Comparison of ENCODE assay signal across 10 cellular contexts in the genomic region with DNA sequence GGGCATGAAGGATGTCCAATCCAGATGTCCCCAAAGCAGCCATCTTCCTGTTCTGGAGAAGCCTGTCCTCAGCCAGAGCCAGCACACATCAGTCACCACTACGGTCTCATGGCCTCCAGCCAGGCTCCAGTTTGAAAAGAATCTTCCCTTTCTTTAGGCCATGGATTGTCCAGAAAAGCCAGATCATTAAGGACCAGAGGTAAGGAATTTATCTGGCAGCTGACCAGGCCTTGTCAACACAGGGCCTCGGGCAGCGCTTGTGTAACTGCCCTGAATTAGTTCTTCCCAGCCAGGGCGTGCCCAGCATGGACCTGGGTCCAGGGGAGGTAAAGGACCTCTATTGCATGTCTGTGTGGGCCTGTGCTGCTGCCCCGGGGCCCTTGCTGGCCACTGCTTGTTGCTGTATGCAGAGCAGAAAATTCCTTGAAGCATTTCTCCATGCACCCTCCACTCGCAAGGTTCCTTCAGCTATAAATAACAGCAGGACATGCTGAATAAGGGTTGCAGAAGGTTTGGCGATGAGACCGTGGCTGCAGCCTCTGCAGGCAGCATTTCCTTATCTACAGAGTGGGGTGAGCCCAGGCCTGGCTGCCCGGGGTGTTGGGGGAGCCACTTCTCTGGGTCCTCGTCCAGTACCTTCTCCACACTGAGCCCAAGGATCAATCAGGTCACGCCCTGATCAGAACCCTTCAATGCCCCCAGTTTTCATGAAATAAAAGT. TPM values are rescaled to one million over a fixed set of nuclear protein-coding genes. Genes with fewer than 3 reads are reported as not detected.
DNase-seq lines count a peak whose midpoint lies in the region; ATAC-seq and TF ChIP-seq lines count a peak whose summit lies in the region.
"Had no signal": no experiment of that assay in that cellular context is flagged by ENCODE, and none has a peak within 500 bp of the region (broad histone marks: within the 10 kb centered on the region; RNA-seq: fewer than 3 reads in every experiment).

No MANE protein-coding gene starts in this region.

- DNase-seq in BE2C (peak; percentile 25), Peyer's patch (peak in 2 of 3 donors; percentile 79 to 84), fibroblast of pulmonary artery (ENCODE audit: low read depth) (peak; percentile 81), nephron progenitor cell (no peak), SW480 (ENCODE audit: low spot score) (no peak)
- DNase-seq: DMS79 treated with DMSO at 0.1 percent for 48 hours had no signal

- peaks cover 14% of the 10 kb centered on the region for H3K4me1 Mint-ChIP-seq in nephron progenitor cell

- H3K4me1 ChIP-seq in BE2C (no peaks in the 10 kb centered on the region; the same call in 1 of the 2 replicates), Peyer's patch (peaks cover 0 to 27% (median 0%) of the 10 kb centered on the region in 4 donors)

- no peak for ATAC-seq in HG03342 (IDR thresholded peaks at IDR 0.05; ENCODE audit: unreplicated experiment)
- ATAC-seq in HG03196 (IDR thresholded peaks at IDR 0.05; ENCODE audit: unreplicated experiment) = no peak
- ATAC-seq in GM21825 (IDR thresholded peaks at IDR 0.05; ENCODE audit: unreplicated experiment) = no peak

- H3K4me3 Mint-ChIP-seq in nephron progenitor cell = no peak overlapping the region

- TF ChIP-seq CTCF in BE2C (IDR thresholded peaks at IDR 0.05; ENCODE audit: low read depth, low read length) (no peak), Peyer's patch (IDR thresholded peaks at IDR 0.05) (peak in 1 of 6 experiments; percentile 28), fibroblast of pulmonary artery (IDR thresholded peaks at IDR 0.05; ENCODE audit: low read length, missing control alignments) (no peak), nephron progenitor cell (IDR thresholded peaks at IDR 0.05) (no peak)

- no peak for TF ChIP-seq POLR2A in Peyer's patch (IDR thresholded peaks at IDR 0.05)

- H3K4me3 ChIP-seq in BE2C (ENCODE audit: low read depth, low read length) = no peak overlapping the region
- H3K4me3 ChIP-seq in Peyer's patch = no peak overlapping the region
- no peak overlapping the region for H3K4me3 ChIP-seq in fibroblast of pulmonary artery (replicated peaks; ENCODE audit: low read depth, low read length)

- no peaks in the 10 kb centered on the region for H3K36me3 Mint-ChIP-seq in nephron progenitor cell (ENCODE audit: low read depth)
- H3K36me3 Mint-ChIP-seq: activated naive CD4-positive, alpha-beta T cell treated with anti-CD3 and anti-CD28 coated beads, Interleukin-2, amount 50 U/mL, for 72 hours had no signal

- H3K36me3 ChIP-seq in BE2C = no peaks in the 10 kb centered on the region
- H3K36me3 ChIP-seq in Peyer's patch = no peaks in the 10 kb centered on the region

- peaks cover 10% of the 10 kb centered on the region for H3K27me3 Mint-ChIP-seq in nephron progenitor cell (ENCODE audit: low read depth, poor library complexity)

- peaks cover 6% of the 10 kb centered on the region for H3K9me3 Mint-ChIP-seq in nephron progenitor cell
- H3K9me3 Mint-ChIP-seq: activated naive CD4-positive, alpha-beta T cell treated with anti-CD3 and anti-CD28 coated beads, Interleukin-2, amount 50 U/mL, for 72 hours had no signal

- H3K9me3 ChIP-seq in BE2C = no peaks in the 10 kb centered on the region
- H3K9me3 ChIP-seq in Peyer's patch = no peaks in the 10 kb centered on the region

- H3K27ac Mint-ChIP-seq in nephron progenitor cell = peak overlapping the region; percentile 7
- H3K27ac Mint-ChIP-seq: activated naive CD4-positive, alpha-beta T cell treated with anti-CD3 and anti-CD28 coated beads, Interleukin-2, amount 50 U/mL, for 72 hours had no signal

- H3K27me3 ChIP-seq in BE2C (no peaks in the 10 kb centered on the region), Peyer's patch (no peaks in the 10 kb centered on the region)

- H3K27ac ChIP-seq in Peyer's patch = peak overlapping the region in 3 of 4 donors; percentile 43 to 80 (median 67)

RNA-seq across cellular contexts. Expression of a gene that starts 21.7 kb away (rescaled TPM):
- polyA plus RNA-seq in BE2C (2012; ENCODE audit: insufficient read depth, insufficient read length, low read depth) = 34.9 TPM
- total RNA-seq in Peyer's patch = 10 to 100 TPM; 49.5 to 92.8 (median 58.4) TPM

RNA-seq across cellular contexts. Expression of a gene that starts 48.6 kb away (rescaled TPM):
- polyA plus RNA-seq in BE2C (2012; ENCODE audit: insufficient read depth, insufficient read length, low read depth) = 23.6 TPM
- total RNA-seq in Peyer's patch = 10 to 100 TPM in 3 of 4 donors, 1 to 10 TPM in 1; 8.8 to 29.7 (median 17.4) TPM

RNA-seq across cellular contexts. Expression of a gene that starts 57.4 kb away (rescaled TPM):
- polyA plus RNA-seq in BE2C (2012; ENCODE audit: insufficient read depth, insufficient read length, low read depth) = 71.8 TPM
- 10 to 100 TPM; 29.9 to 37.1 (median 31.4) TPM for total RNA-seq in Peyer's patch

Comparison
In these comparisons a context has a peak if more than half of its experiments do, and no peak if none do; other contexts are left out.
1. DNase-seq: peak in BE2C (single experiment), Peyer's patch (2 of 3) and fibroblast of pulmonary artery (single experiment); none in nephron progenitor cell (single experiment) and SW480 (single experiment).